10 cellular contexts compared by ENCODE assay signal in the genomic region with DNA sequence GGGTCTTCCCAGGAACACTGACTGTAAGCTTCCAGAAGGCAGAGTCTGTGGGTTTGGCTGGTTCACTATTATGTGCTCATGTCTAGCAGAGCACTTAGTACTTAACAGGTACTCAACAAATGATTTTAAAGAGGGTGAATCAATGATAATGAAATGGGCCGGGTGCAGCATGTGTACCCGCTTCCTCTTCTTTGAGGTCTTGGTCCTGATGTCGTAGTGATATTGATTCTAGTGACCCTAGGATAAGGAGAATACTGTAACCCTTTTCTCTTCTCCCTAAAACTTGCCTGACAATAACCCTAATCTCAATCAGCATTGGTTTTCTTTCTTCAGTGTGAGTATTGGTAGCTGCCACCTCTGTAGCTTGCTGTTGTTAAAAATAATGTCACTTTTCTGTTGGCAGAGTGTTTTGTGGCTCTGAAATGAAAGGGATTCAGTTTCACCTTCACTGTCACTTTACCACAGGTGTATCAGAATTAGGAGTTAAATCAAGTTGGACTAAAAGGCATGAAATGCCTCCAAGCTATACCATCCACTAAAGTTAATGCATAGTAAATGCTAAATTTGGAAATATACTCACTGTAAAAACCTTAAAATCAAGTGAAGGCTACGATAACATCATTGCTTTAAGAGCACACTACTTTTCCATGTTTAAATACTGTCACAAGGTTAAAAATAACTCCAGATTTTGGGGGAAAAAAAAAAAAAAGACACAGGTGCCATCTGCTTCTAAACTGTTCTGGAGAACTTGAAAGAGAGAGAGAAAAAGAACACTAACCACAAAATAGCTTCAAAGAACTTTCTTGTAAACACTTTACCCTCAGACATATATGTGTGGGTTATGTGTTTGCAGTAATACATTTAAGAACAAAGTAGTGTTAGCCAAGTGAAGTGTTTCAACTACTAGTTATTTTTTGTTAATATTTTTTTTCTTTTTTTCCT. TPM values are rescaled to one million over a fixed set of nuclear protein-coding genes. Genes with fewer than 3 reads are reported as not detected.
A peak's percentile ranks its signal among the peaks of the same experiment; 100 is the strongest.
DNase-seq lines count a peak whose midpoint lies in the region; ATAC-seq and TF ChIP-seq lines count a peak whose summit lies in the region.
"Had no signal": no experiment of that assay in that cellular context is flagged by ENCODE, and none has a peak within 500 bp of the region (broad histone marks: within the 10 kb centered on the region; RNA-seq: fewer than 3 reads in every experiment).

No MANE protein-coding gene starts in this region.

- no peak overlapping the region for H3K4me3 ChIP-seq in heart right ventricle

- H3K4me1 Mint-ChIP-seq in IgD-negative memory B cell (peaks cover 3 to 19% (median 8%) of the 10 kb centered on the region in 3 donors), immature natural killer cell (peaks cover 11 to 23% of the 10 kb centered on the region in 2 donors), chondrocyte (ENCODE audit: low read depth) (peaks cover 7% of the 10 kb centered on the region)

- TF ChIP-seq CTCF in chondrocyte (IDR thresholded peaks at IDR 0.05) (no peak), heart right ventricle (IDR thresholded peaks at IDR 0.05) (no peak)

- H3K36me3 Mint-ChIP-seq in IgD-negative memory B cell (no peaks in the 10 kb centered on the region), immature natural killer cell (no peaks in the 10 kb centered on the region), chondrocyte (ENCODE audit: low read depth) (no peaks in the 10 kb centered on the region)

- no peaks in the 10 kb centered on the region for H3K9me3 Mint-ChIP-seq in IgD-negative memory B cell
- H3K9me3 Mint-ChIP-seq in immature natural killer cell, result no peaks in the 10 kb centered on the region
- H3K9me3 Mint-ChIP-seq in chondrocyte (ENCODE audit: low read depth), result no peaks in the 10 kb centered on the region

- peaks cover 3% of the 10 kb centered on the region for H3K27me3 Mint-ChIP-seq in IgD-negative memory B cell
- H3K27me3 Mint-ChIP-seq in immature natural killer cell (ENCODE audit: low read depth in 3 of 3), result peaks cover 5 to 10% (median 8%) of the 10 kb centered on the region in 3 donors
- H3K27me3 Mint-ChIP-seq in chondrocyte (ENCODE audit: low read depth), result peaks cover 30% of the 10 kb centered on the region

- intact Hi-C loops in heart right ventricle (cut with DNase I), result no loop called here

- 90 to 94% methylated on average over 4 of the region's 4 CpGs for WGBS in heart right ventricle, 2 donors

- no peaks in the 10 kb centered on the region for H3K9me3 ChIP-seq in heart right ventricle

- DNase-seq in immature natural killer cell (peak in 2 of 3 donors; percentile 11 to 14), mucosa of gallbladder (ENCODE audit: low spot score) (no peak), chondrocyte (ENCODE audit: low spot score) (no peak), heart right ventricle (no peak), caudate nucleus (lab: John Stamatoyannopoulos, UW) (no peak)
- DNase-seq: left cardiac atrium, NCI-H1105 had no signal

- peaks cover 0 to 5% (median 0%) of the 10 kb centered on the region in 9 donors for H3K4me1 ChIP-seq in heart right ventricle

- ATAC-seq in GM18517 (IDR thresholded peaks at IDR 0.05; ENCODE audit: unreplicated experiment), result peak; percentile 44
- ATAC-seq in GM21576 (IDR thresholded peaks at IDR 0.05; ENCODE audit: unreplicated experiment), result peak; percentile 27
- no peak for ATAC-seq in heart right ventricle
- ATAC-seq: left cardiac atrium had no signal

- no peaks in the 10 kb centered on the region for H3K36me3 ChIP-seq in heart right ventricle

- H3K4me3 Mint-ChIP-seq in IgD-negative memory B cell, result peak overlapping the region in 3 of 4 donors; percentile 5 to 48 (median 29)
- H3K4me3 Mint-ChIP-seq in immature natural killer cell, result peak overlapping the region in 1 of 5 donors; percentile 40
- H3K4me3 Mint-ChIP-seq in chondrocyte (ENCODE audit: unreplicated experiment), result no peak overlapping the region

- peaks cover 0 to 27% (median 13%) of the 10 kb centered on the region in 7 donors for H3K27me3 ChIP-seq in heart right ventricle

- peak overlapping the region in 2 of 3 donors; percentile 28 to 51 for H3K27ac Mint-ChIP-seq in IgD-negative memory B cell
- H3K27ac Mint-ChIP-seq in immature natural killer cell, result no peak overlapping the region
- H3K27ac Mint-ChIP-seq in chondrocyte (ENCODE audit: unreplicated experiment), result no peak overlapping the region

- H3K27ac ChIP-seq in heart right ventricle, result peak overlapping the region in 1 of 10 donors; percentile 63
- no peak overlapping the region for H3K27ac ChIP-seq in caudate nucleus (ENCODE audit: low read depth, low read length)

RNA-seq across cellular contexts. Expression of gene CAMK4, which starts 6.0 kb away (rescaled TPM):
- polyA plus RNA-seq in IgD-negative memory B cell (9.7 TPM), immature natural killer cell (1 to 10 TPM in 2 of 3 donors, under 1 TPM in 1; 0.86 to 4.5 (median 1.8) TPM), heart right ventricle (under 1 TPM in 1 of 2 donors, not detected in 1; 0.06 TPM)
- total RNA-seq in mucosa of gallbladder (5.0 TPM), chondrocyte (0.28 to 0.89 TPM (median 0.72 TPM) in 3 replicates), heart right ventricle (1 to 10 TPM in 1 of 10 donors, under 1 TPM in 9; 0.02 to 2.0 (median 0.35) TPM)

Comparison
In these comparisons a context has a peak if more than half of its experiments do, and no peak if none do; other contexts are left out.
1. ATAC-seq: peak in GM18517 (single experiment) and GM21576 (single experiment); none in heart right ventricle (0 of 8).
2. H3K27ac Mint-ChIP-seq: peak in IgD-negative memory B cell (2 of 3); none in immature natural killer cell (0 of 6) and chondrocyte (single experiment).
3. DNase-seq: peak in immature natural killer cell (2 of 3); none in mucosa of gallbladder (single experiment), chondrocyte (single experiment), heart right ventricle (0 of 2) and caudate nucleus (0 of 61).